Comparison of ENCODE assay signal across 12 cellular contexts in the genomic region with DNA sequence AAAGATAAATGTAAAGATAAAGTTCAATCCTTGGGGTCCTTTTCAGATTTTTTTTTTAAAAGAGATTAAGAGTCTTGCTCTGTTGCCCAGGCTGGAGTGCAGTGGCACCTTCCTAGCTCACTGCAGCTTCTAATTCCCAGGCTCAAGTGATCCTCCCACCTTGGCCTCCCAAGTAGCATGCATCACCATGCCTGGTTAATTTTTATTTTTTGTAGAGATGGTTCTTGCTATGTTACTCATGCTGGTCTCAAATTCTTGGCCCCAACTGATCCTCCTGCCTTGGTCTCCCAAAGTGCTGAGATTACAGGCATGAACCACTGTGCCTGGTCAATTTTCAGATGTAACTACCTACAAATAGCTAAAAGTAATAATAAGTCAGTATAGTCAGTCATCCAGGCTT. TPM values are rescaled to one million over a fixed set of nuclear protein-coding genes. Genes with fewer than 3 reads are reported as not detected.
DNase-seq lines count a peak whose midpoint lies in the region; ATAC-seq, FAIRE-seq and TF ChIP-seq lines count a peak whose summit lies in the region.
"Had no signal": no experiment of that assay in that cellular context is flagged by ENCODE, and none has a peak within 500 bp of the region (broad histone marks: within the 10 kb centered on the region; RNA-seq: fewer than 3 reads in every experiment).

No MANE protein-coding gene starts in this region.

- intact Hi-C loops in left colon (cut with DNase I, micrococcal nuclease) = no loop called here

- H3K4me1 ChIP-seq in A549 = peaks cover 98% of the 10 kb centered on the region

- TF ChIP-seq CTCF in A549 (IDR thresholded peaks at IDR 0.05) = no peak
- no peak for TF ChIP-seq CTCF in chondrocyte (IDR thresholded peaks at IDR 0.05)
- no peak for TF ChIP-seq CTCF in nephron (IDR thresholded peaks at IDR 0.05; ENCODE audit: unreplicated experiment in 3 of 3)
- TF ChIP-seq CTCF in GM10266 (IDR thresholded peaks at IDR 0.05; ENCODE audit: control insufficient read depth, insufficient read depth, low read depth, missing control alignments) = no peak

- CTCF ChIA-PET in A549 (lab: Yijun Ruan, JAX) = interaction anchor here (0.7 to 1.5 kb wide), 4 partner anchors 20 to 79 kb away, joined by 5 to 7 read pairs (median 5); no protein-coding TSS in a partner anchor

- H3K27me3 Mint-ChIP-seq in chondrocyte (ENCODE audit: low read depth) (no peaks in the 10 kb centered on the region), nephron (ENCODE audit: low read depth) (no peaks in the 10 kb centered on the region)

- peak overlapping the region; percentile 16; the same call in 2 of the 3 replicates for H3K4me3 ChIP-seq in A549
- H3K4me3 ChIP-seq: ovary had no signal

- H3K9me3 Mint-ChIP-seq in chondrocyte (ENCODE audit: low read depth) (no peaks in the 10 kb centered on the region), nephron (no peaks in the 10 kb centered on the region)

- ATAC-seq in A549 (no peak), left colon (no peak), HG02885 (IDR thresholded peaks at IDR 0.05; ENCODE audit: poor library complexity, unreplicated experiment) (no peak)

- no peak for TF ChIP-seq RAD21 in A549 (conservative IDR thresholded peaks at IDR 0.05 in 1 of 2, IDR thresholded peaks at IDR 0.05 in 1 of 2)

- H3K4me1 Mint-ChIP-seq in chondrocyte (ENCODE audit: low read depth) (peaks cover 89% of the 10 kb centered on the region), nephron (peaks cover 58% of the 10 kb centered on the region)

- H3K4me3 Mint-ChIP-seq in chondrocyte (ENCODE audit: unreplicated experiment) = peak overlapping the region; percentile 46
- no peak overlapping the region for H3K4me3 Mint-ChIP-seq in nephron

- H3K27ac Mint-ChIP-seq in chondrocyte (ENCODE audit: unreplicated experiment) (peak overlapping the region; percentile 99), nephron (peak overlapping the region; percentile 91 to 94 (median 93))

- H3K4me2 ChIP-seq in A549 = peak overlapping the region; percentile 87

- no peak for FAIRE-seq in A549 (lab: Jason Lieb, UNC)
- FAIRE-seq: GM19239 had no signal

- H3K36me3 Mint-ChIP-seq in chondrocyte (ENCODE audit: low read depth) (peaks cover 1% of the 10 kb centered on the region), nephron (ENCODE audit: low read depth) (peaks cover 15% of the 10 kb centered on the region)

- POLR2A ChIA-PET in A549 (lab: Yijun Ruan, JAX) = interaction anchor here (3.9 kb wide), 1 partner anchor 21 kb away, joined by 25 read pairs; a partner anchor contains a TSS

- TF ChIP-seq EP300 in A549 (IDR thresholded peaks at IDR 0.05) = no peak; a peak in 1 of 5 replicates

- no peaks in the 10 kb centered on the region for H3K9me3 ChIP-seq in A549
- H3K9me3 ChIP-seq: ovary had no signal

- no peak for TF ChIP-seq POLR2A in A549 (IDR thresholded peaks at IDR 0.05; ENCODE audit: low read length)

- peak in 1 of 2 experiments; percentile 58 for DNase-seq in A549 (ENCODE audit: low read depth in 1 of 2, low spot score in 1 of 2)
- DNase-seq in HK-2 (ENCODE audit: unreplicated experiment) = peak; percentile 44
- DNase-seq in chondrocyte (ENCODE audit: low spot score) = no peak
- no peak for DNase-seq in GM10266 (ENCODE audit: extremely low spot score)
- no peak for DNase-seq in left colon
- DNase-seq in retina = no peak
- DNase-seq: activated CD4-positive, alpha-beta T cell treated with anti-CD3 and anti-CD28 coated beads, Interleukin-2, amount 50 U/mL, for 48 hours; DMS 273 treated with DMSO at 0.1 percent for 48 hours; ovary had no signal

- H3K27ac ChIP-seq in A549 = peak overlapping the region; percentile 86 to 92

TF ChIP-seq in A549, 52 proteins besides CTCF, POLR2A, EP300 and RAD21:
- TF ChIP-seq NPAS2 (CRISPR knock-in tag; IDR thresholded peaks at IDR 0.05; ENCODE audit: borderline replicate concordance) (no peak), JUNB (IDR thresholded peaks at IDR 0.05) (0 out of 2 replicates have a peak, but pooled peaks have one; percentile 12), FOSL2 (IDR thresholded peaks at IDR 0.05) (no peak), FOSL2 (CRISPR knock-in tag; IDR thresholded peaks at IDR 0.05) (peak; percentile 35; the same call in 1 of the 2 replicates)
- TF ChIP-seq, protein P1, sequence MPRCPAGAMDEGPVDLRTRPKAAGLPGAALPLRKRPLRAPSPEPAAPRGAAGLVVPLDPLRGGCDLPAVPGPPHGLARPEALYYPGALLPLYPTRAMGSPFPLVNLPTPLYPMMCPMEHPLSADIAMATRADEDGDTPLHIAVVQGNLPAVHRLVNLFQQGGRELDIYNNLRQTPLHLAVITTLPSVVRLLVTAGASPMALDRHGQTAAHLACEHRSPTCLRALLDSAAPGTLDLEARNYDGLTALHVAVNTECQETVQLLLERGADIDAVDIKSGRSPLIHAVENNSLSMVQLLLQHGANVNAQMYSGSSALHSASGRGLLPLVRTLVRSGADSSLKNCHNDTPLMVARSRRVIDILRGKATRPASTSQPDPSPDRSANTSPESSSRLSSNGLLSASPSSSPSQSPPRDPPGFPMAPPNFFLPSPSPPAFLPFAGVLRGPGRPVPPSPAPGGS (IDR thresholded peaks at IDR 0.05) = no peak

RNA-seq across cellular contexts. Expression of a gene that starts 21.1 kb away (rescaled TPM):
- polyA plus RNA-seq in A549 (2011; rRNA removed) (146 and 162 TPM in 2 replicates), A549 (2017; fragmentation: RNase III; extraction: RNeasy Plus Mini Kit Qiagen cat#74134 plus additional on column Dnase treatment) (61.0 to 65.8 TPM (median 62.0 TPM) in 3 replicates)
- 39.8 and 49.5 TPM in 2 replicates for polyA plus RNA-seq in A549 (2012; cell fraction: cytosol; rRNA removed)
- 31.1 and 38.8 TPM in 2 replicates for polyA plus RNA-seq in A549 (2012; cell fraction: nucleus; rRNA removed)
- 168 and 177 TPM in 2 replicates for polyA minus RNA-seq in A549 (2011; rRNA and poly(A)+ RNA removed)
- total RNA-seq in chondrocyte (65.7 to 88.2 TPM (median 86.8 TPM) in 3 replicates), left colon (10 to 100 TPM; 73.1 to 94.1 TPM)

RNA-seq across cellular contexts. Expression of a gene that starts 30.9 kb away (rescaled TPM):
- polyA plus RNA-seq in A549 (2011; rRNA removed) (250 and 357 TPM in 2 replicates), A549 (2017; fragmentation: RNase III; extraction: RNeasy Plus Mini Kit Qiagen cat#74134 plus additional on column Dnase treatment) (714 to 805 TPM (median 755 TPM) in 3 replicates)
- 101 and 131 TPM in 2 replicates for polyA plus RNA-seq in A549 (2012; cell fraction: cytosol; rRNA removed)
- 27.7 and 52.1 TPM in 2 replicates for polyA plus RNA-seq in A549 (2012; cell fraction: nucleus; rRNA removed)
- polyA minus RNA-seq in A549 (2011; rRNA and poly(A)+ RNA removed) = 32.7 and 35.5 TPM in 2 replicates
- total RNA-seq in chondrocyte (98.0 to 153 TPM (median 106 TPM) in 3 replicates), left colon (100 to 1,000 TPM; 107 to 177 TPM)
